Comparison of ENCODE assay signal across 15 cellular contexts in genomic region chr2:175206866-175207265, GRCh38. TPM values are rescaled to one million over a fixed set of nuclear protein-coding genes. Genes with fewer than 3 reads are reported as not detected.
DNase-seq lines count a peak whose midpoint lies in the region; TF ChIP-seq lines count a peak whose summit lies in the region.
"Had no signal": no experiment of that assay in that cellular context is flagged by ENCODE, and none has a peak within 500 bp of the region (broad histone marks: within the 10 kb centered on the region; RNA-seq: fewer than 3 reads in every experiment).

No MANE protein-coding gene starts in this region.

- 84 to 87% methylated on average over 3 of the region's 3 CpGs for WGBS in transverse colon (ENCODE audit: low coverage in 1 of 2), 2 donors

- no peak for TF ChIP-seq CTCF in transverse colon (IDR thresholded peaks at IDR 0.05)

- H3K9me3 ChIP-seq in transverse colon, result no peaks in the 10 kb centered on the region
- H3K9me3 ChIP-seq: BLaER1, HAP-1 had no signal

- H3K4me3 ChIP-seq in transverse colon, result no peak overlapping the region
- H3K4me3 ChIP-seq: BLaER1, GM23248, HAP-1 had no signal

- intact Hi-C loops in transverse colon (cut with DNase I; ENCODE audit: low total_unique reads), result no loop called here

- TF ChIP-seq POLR2A in transverse colon (IDR thresholded peaks at IDR 0.05), result no peak

- in situ Hi-C loops in transverse colon (cut with MboI; ENCODE audit: low pct_ligation_motif_present in 1 of 4, low pct_unique_long_range_greater_than_20kb in 1 of 4, low sequenced_read_pairs in 3 of 4), result no loop called here

- no peaks in the 10 kb centered on the region for H3K4me1 ChIP-seq in transverse colon
- H3K4me1 ChIP-seq: BLaER1, HAP-1 had no signal

- peak; percentile 45 for DNase-seq in NCI-H2171 treated with DMSO at 0.1 percent for 48 hours (lab: John Stamatoyannopoulos, UW)
- no peak for DNase-seq in NCI-H2171 (lab: John Stamatoyannopoulos, UW)
- peak; percentile 60 for DNase-seq in NCI-H146 treated with DMSO at 0.1 percent for 48 hours (lab: John Stamatoyannopoulos, UW; ENCODE audit: unreplicated experiment)
- DNase-seq in cerebellar cortex (ENCODE audit: low spot score), result peak; percentile 67
- DNase-seq in medulla oblongata (ENCODE audit: extremely low spot score), result no peak
- no peak for DNase-seq in NCI-H187 treated with DMSO at 0.1 percent for 48 hours (lab: John Stamatoyannopoulos, UW)
- no peak for DNase-seq in transverse colon
- DNase-seq: 8988T; Calu3; CD4-positive, alpha-beta memory T cell; GDM1; GM23248 had no signal

- no peak for TF ChIP-seq EP300 in transverse colon (IDR thresholded peaks at IDR 0.05; ENCODE audit: low read depth)

- no peaks in the 10 kb centered on the region for H3K36me3 ChIP-seq in transverse colon
- H3K36me3 ChIP-seq: BLaER1, HAP-1 had no signal

- H3K27ac ChIP-seq in transverse colon, result no peak overlapping the region
- H3K27ac ChIP-seq: BLaER1, GM23248, HL-60 had no signal

- H3K27me3 ChIP-seq in transverse colon, result peaks cover 8% of the 10 kb centered on the region
- H3K27me3 ChIP-seq: BLaER1 had no signal

RNA-seq across cellular contexts. Expression of gene ATP5MC3, which starts 25.4 kb away (rescaled TPM):
- total RNA-seq in transverse colon, result 100 to 1,000 TPM in 3 of 4 donors, 10 to 100 TPM in 1; 88.4 to 391 (median 181) TPM

RNA-seq across cellular contexts. Expression of gene ATF2, which starts 38.9 kb away (rescaled TPM):
- 10 to 100 TPM; 20.2 to 52.9 (median 30.0) TPM for total RNA-seq in transverse colon

Comparison
In these comparisons a context has a peak if more than half of its experiments do, and no peak if none do; other contexts are left out.
1. DNase-seq: peak in NCI-H2171 treated with DMSO at 0.1 percent for 48 hours (single experiment), NCI-H146 treated with DMSO at 0.1 percent for 48 hours (single experiment) and cerebellar cortex (single experiment); none in NCI-H2171 (single experiment), medulla oblongata (single experiment), NCI-H187 treated with DMSO at 0.1 percent for 48 hours (single experiment) and transverse colon (single experiment).